Comparison of ENCODE assay signal across 1 cellular context in the genomic region with DNA sequence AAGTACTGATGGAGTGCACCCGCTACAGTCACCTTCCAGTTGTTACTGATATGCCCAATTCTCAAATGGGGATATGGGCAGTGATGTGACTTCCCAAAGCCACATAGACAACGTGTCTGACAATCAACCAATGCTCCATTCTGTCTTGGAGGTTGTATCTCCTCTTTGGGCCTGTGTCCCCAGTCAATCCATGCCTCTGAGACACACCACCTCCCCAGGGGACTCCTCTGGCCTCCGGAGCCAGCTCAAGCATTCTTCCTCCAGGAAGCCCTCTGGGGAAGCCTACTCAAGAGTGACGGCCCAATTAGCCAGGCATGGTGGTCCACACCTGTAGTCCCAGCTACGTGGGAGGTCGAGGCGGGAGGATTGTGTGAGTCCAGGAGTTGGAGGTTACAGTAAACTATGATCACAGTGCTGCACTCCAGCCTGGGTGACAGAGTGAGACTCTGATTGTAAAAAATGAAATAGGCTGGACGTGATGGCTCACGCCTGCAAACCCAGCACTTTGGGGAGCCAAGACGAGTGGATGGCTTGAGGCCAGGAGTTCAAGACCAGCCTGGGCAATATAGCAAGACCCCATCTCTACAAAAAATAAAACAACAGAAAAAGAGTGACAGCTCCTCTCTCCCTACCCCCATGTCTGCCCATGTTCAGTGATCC.
TF ChIP-seq lines count a peak whose summit lies in the region.

No MANE protein-coding gene starts in this region.

TF ChIP-seq in K562, 482 proteins besides CTCF, POLR2A, EP300 and RAD21 (continues in another document):
- TF ChIP-seq, protein P1, sequence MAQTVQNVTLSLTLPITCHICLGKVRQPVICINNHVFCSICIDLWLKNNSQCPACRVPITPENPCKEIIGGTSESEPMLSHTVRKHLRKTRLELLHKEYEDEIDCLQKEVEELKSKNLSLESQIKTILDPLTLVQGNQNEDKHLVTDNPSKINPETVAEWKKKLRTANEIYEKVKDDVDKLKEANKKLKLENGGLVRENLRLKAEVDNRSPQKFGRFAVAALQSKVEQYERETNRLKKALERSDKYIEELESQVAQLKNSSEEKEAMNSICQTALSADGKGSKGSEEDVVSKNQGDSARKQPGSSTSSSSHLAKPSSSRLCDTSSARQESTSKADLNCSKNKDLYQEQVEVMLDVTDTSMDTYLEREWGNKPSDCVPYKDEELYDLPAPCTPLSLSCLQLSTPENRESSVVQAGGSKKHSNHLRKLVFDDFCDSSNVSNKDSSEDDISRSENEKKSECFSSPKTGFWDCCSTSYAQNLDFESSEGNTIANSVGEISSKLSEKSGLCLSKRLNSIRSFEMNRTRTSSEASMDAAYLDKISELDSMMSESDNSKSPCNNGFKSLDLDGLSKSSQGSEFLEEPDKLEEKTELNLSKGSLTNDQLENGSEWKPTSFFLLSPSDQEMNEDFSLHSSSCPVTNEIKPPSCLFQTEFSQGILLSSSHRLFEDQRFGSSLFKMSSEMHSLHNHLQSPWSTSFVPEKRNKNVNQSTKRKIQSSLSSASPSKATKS (CRISPR knock-in tag; IDR thresholded peaks at IDR 0.05), result no peak
- TF ChIP-seq CCNT2 (IDR thresholded peaks at IDR 0.05; ENCODE audit: borderline replicate concordance, extremely low read depth, insufficient read length, low read depth, low read length) (no peak), ZNF696 (CRISPR knock-in tag; conservative IDR thresholded peaks at IDR 0.05) (no peak), BCLAF1 (IDR thresholded peaks at IDR 0.05; ENCODE audit: borderline replicate concordance in 1 of 2, control insufficient read depth in 1 of 2, low read depth in 2 of 2, low read length in 1 of 2) (0 out of 4 replicates have a peak, but pooled peaks of 1 of the 2 experiments have one; percentile 43), GABPB1 (CRISPR knock-in tag; IDR thresholded peaks at IDR 0.05) (no peak), SMARCB1 (IDR thresholded peaks at IDR 0.05; ENCODE audit: insufficient read length, low read depth) (no peak), POLR2B (IDR thresholded peaks at IDR 0.05; ENCODE audit: low read depth, partially characterized antibody) (peak; percentile 5), SIRT6 (IDR thresholded peaks at IDR 0.05; ENCODE audit: low read depth, low read length) (peak; percentile 7), ZNF41 (CRISPR knock-in tag; conservative IDR thresholded peaks at IDR 0.05) (no peak), CBX3 (IDR thresholded peaks at IDR 0.05; ENCODE audit: borderline replicate concordance in 1 of 2, low read length in 2 of 2) (no peak), RBM25 (IDR thresholded peaks at IDR 0.05; ENCODE audit: low read depth, low read length, severe bottlenecking) (peak; percentile 33), BCL6 (CRISPR knock-in tag; IDR thresholded peaks at IDR 0.05) (no peak), BRF1 (IDR thresholded peaks at IDR 0.05; ENCODE audit: borderline replicate concordance, extremely low read depth, insufficient read length) (no peak), RBFOX2 (IDR thresholded peaks at IDR 0.05; ENCODE audit: low read depth, low read length) (peak; percentile 76), SIN3B (IDR thresholded peaks at IDR 0.05; ENCODE audit: low read depth) (no peak), POLR2H (tag; IDR thresholded peaks at IDR 0.05; ENCODE audit: low read depth) (no peak), RBM22 (IDR thresholded peaks at IDR 0.05; ENCODE audit: low read depth, low read length, poor library complexity, severe bottlenecking) (peak; percentile 74), ZNF311 (CRISPR knock-in tag; IDR thresholded peaks at IDR 0.05) (no peak), RBM14 (IDR thresholded peaks at IDR 0.05; ENCODE audit: borderline replicate concordance, insufficient read depth, low read depth, low read length) (no peak), ZBTB7A (IDR thresholded peaks at IDR 0.05; ENCODE audit: borderline replicate concordance, control insufficient read depth, low read depth, low read length) (no peak), SMARCA5 (IDR thresholded peaks at IDR 0.05) (no peak), ZBTB11 (CRISPR knock-in tag; IDR thresholded peaks at IDR 0.05) (no peak), CREB1 (IDR thresholded peaks at IDR 0.05) (no peak), CREB1 (CRISPR knock-in tag; IDR thresholded peaks at IDR 0.05) (peak; percentile 28; the same call in 1 of the 2 replicates), MLLT1 (IDR thresholded peaks at IDR 0.05) (no peak), POLR2G (IDR thresholded peaks at IDR 0.05; ENCODE audit: low read depth, low read length) (peak; percentile 77), ZNF121 (CRISPR knock-in tag; conservative IDR thresholded peaks at IDR 0.05) (peak; percentile 100), CTCFL (IDR thresholded peaks at IDR 0.05; ENCODE audit: borderline replicate concordance, insufficient read depth, low read depth, low read length, poor library complexity, severe bottlenecking) (no peak), NFIC (IDR thresholded peaks at IDR 0.05) (peak; percentile 35), SIN3A (IDR thresholded peaks at IDR 0.05; ENCODE audit: borderline replicate concordance in 2 of 2, control insufficient read depth in 1 of 2, low read depth in 2 of 2, low read length in 2 of 2) (0 out of 4 replicates have a peak, but pooled peaks of 1 of the 2 experiments have one; percentile 6), PTBP1 (IDR thresholded peaks at IDR 0.05; ENCODE audit: low read depth, low read length) (no peak), LARP7 (IDR thresholded peaks at IDR 0.05) (no peak), ZFP36 (IDR thresholded peaks at IDR 0.05; ENCODE audit: low read depth, low read length, partially characterized antibody) (peak; percentile 65), ESRRB (CRISPR knock-in tag; IDR thresholded peaks at IDR 0.05; ENCODE audit: borderline replicate concordance) (no peak)
- TF ChIP-seq, protein P2, sequence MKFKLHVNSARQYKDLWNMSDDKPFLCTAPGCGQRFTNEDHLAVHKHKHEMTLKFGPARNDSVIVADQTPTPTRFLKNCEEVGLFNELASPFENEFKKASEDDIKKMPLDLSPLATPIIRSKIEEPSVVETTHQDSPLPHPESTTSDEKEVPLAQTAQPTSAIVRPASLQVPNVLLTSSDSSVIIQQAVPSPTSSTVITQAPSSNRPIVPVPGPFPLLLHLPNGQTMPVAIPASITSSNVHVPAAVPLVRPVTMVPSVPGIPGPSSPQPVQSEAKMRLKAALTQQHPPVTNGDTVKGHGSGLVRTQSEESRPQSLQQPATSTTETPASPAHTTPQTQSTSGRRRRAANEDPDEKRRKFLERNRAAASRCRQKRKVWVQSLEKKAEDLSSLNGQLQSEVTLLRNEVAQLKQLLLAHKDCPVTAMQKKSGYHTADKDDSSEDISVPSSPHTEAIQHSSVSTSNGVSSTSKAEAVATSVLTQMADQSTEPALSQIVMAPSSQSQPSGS (CRISPR knock-in tag; IDR thresholded peaks at IDR 0.05), result no peak
- TF ChIP-seq, protein P3, sequence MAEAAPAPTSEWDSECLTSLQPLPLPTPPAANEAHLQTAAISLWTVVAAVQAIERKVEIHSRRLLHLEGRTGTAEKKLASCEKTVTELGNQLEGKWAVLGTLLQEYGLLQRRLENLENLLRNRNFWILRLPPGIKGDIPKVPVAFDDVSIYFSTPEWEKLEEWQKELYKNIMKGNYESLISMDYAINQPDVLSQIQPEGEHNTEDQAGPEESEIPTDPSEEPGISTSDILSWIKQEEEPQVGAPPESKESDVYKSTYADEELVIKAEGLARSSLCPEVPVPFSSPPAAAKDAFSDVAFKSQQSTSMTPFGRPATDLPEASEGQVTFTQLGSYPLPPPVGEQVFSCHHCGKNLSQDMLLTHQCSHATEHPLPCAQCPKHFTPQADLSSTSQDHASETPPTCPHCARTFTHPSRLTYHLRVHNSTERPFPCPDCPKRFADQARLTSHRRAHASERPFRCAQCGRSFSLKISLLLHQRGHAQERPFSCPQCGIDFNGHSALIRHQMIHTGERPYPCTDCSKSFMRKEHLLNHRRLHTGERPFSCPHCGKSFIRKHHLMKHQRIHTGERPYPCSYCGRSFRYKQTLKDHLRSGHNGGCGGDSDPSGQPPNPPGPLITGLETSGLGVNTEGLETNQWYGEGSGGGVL (CRISPR knock-in tag; IDR thresholded peaks at IDR 0.05), result no peak
- TF ChIP-seq, protein P4, sequence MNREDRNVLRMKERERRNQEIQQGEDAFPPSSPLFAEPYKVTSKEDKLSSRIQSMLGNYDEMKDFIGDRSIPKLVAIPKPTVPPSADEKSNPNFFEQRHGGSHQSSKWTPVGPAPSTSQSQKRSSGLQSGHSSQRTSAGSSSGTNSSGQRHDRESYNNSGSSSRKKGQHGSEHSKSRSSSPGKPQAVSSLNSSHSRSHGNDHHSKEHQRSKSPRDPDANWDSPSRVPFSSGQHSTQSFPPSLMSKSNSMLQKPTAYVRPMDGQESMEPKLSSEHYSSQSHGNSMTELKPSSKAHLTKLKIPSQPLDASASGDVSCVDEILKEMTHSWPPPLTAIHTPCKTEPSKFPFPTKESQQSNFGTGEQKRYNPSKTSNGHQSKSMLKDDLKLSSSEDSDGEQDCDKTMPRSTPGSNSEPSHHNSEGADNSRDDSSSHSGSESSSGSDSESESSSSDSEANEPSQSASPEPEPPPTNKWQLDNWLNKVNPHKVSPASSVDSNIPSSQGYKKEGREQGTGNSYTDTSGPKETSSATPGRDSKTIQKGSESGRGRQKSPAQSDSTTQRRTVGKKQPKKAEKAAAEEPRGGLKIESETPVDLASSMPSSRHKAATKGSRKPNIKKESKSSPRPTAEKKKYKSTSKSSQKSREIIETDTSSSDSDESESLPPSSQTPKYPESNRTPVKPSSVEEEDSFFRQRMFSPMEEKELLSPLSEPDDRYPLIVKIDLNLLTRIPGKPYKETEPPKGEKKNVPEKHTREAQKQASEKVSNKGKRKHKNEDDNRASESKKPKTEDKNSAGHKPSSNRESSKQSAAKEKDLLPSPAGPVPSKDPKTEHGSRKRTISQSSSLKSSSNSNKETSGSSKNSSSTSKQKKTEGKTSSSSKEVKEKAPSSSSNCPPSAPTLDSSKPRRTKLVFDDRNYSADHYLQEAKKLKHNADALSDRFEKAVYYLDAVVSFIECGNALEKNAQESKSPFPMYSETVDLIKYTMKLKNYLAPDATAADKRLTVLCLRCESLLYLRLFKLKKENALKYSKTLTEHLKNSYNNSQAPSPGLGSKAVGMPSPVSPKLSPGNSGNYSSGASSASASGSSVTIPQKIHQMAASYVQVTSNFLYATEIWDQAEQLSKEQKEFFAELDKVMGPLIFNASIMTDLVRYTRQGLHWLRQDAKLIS (CRISPR knock-in tag; IDR thresholded peaks at IDR 0.05), result peak; percentile 49; the same call in 1 of the 2 replicates
